24 cellular contexts compared by ENCODE assay signal in genomic region chr6:5389086-5389745, GRCh38.
"Had no signal": no experiment of that assay in that cellular context is flagged by ENCODE, and none has a peak within 500 bp of the region (broad histone marks: within the 10 kb centered on the region; RNA-seq: fewer than 3 reads in every experiment).

No MANE protein-coding gene starts in this region.

- H3K27me3 ChIP-seq: adrenal gland, Peyer's patch, SJSA1 had no signal

- H3K4me1 ChIP-seq: adrenal gland, Peyer's patch had no signal

- H3K27me3 Mint-ChIP-seq: activated CD8-positive, alpha-beta T cell treated with anti-CD3 and anti-CD28 coated beads for 36 hours; activated naive CD4-positive, alpha-beta T cell treated with anti-CD3 and anti-CD28 coated beads, Interleukin-2, amount 10 ng/mL, durations not matched to agents 7 days and 5 days; activated naive CD8-positive, alpha-beta T cell treated with anti-CD3 and anti-CD28 coated beads for 36 hours had no signal

- DNase-seq: activated CD4-positive, alpha-beta T cell treated with anti-CD3 and anti-CD28 coated beads for 4 hours; activated CD8-positive, alpha-beta memory T cell treated with anti-CD3 and anti-CD28 coated beads, Interleukin-2, amount 50 U/mL, for 4 hours; activated CD8-positive, alpha-beta T cell treated with anti-CD3 and anti-CD28 coated beads for 36 hours; activated gamma-delta T cell treated with Interleukin-2 at 50 U/mL for 16 hours; activated naive CD4-positive, alpha-beta T cell treated with anti-CD3 and anti-CD28 coated beads, Interleukin-2, amount 10 ng/mL, durations not matched to agents 7 days and 5 days; activated naive CD8-positive, alpha-beta T cell treated with anti-CD3 and anti-CD28 coated beads for 36 hours; activated T-cell treated with anti-CD3 and anti-CD28 coated beads, Interleukin-2, amount 50 U/mL, for 72 hours; adrenal gland; anterior cingulate cortex; central memory CD4-positive, alpha-beta T cell; NCI-H1048; NCI-H146; NCI-H187 treated with DMSO at 0.1 percent for 48 hours; NCI-H2081 treated with DMSO at 0.1 percent for 48 hours; NCI-H446; NCI-H524; Peyer's patch; Right ventricle myocardium superior; SW 1271 had no signal

- H3K9me3 ChIP-seq: adrenal gland, Peyer's patch, SJSA1 had no signal

- H3K9me3 Mint-ChIP-seq: activated CD8-positive, alpha-beta T cell treated with anti-CD3 and anti-CD28 coated beads for 36 hours; activated naive CD4-positive, alpha-beta T cell treated with anti-CD3 and anti-CD28 coated beads, Interleukin-2, amount 10 ng/mL, durations not matched to agents 7 days and 5 days; activated naive CD8-positive, alpha-beta T cell treated with anti-CD3 and anti-CD28 coated beads for 36 hours; activated T-cell treated with anti-CD3 and anti-CD28 coated beads, Interleukin-2, amount 50 U/mL, for 72 hours; activated T-helper 2 cell treated with anti-CD3 and anti-CD28 coated beads, Interferon-gamma antibody, Interleukin-2, Interleukin-4, amounts not matched to agents 10 μg/mL and 5 μg/mL and 100 μg/mL, durations not matched to agents 14 hours and 24 hours and 36 hours had no signal

- ATAC-seq: activated CD4-positive, CD25-positive, alpha-beta regulatory T cell treated with anti-CD3 and anti-CD28 coated beads, Interleukin-2, amount 50 U/mL, for 24 hours; activated CD8-positive, alpha-beta T cell treated with anti-CD3 and anti-CD28 coated beads for 36 hours; activated T-cell treated with anti-CD3 and anti-CD28 coated beads, Interleukin-2, amount 50 U/mL, for 72 hours; SK-N-SH treated with all-trans-retinoic acid at 6 μM for 48 hours had no signal

- H3K4me1 Mint-ChIP-seq: activated naive CD4-positive, alpha-beta T cell treated with anti-CD3 and anti-CD28 coated beads, Interleukin-2, amount 10 ng/mL, durations not matched to agents 7 days and 5 days; activated naive CD8-positive, alpha-beta T cell treated with anti-CD3 and anti-CD28 coated beads for 36 hours had no signal

- H3K4me3 ChIP-seq: adrenal gland, Peyer's patch, SJSA1 had no signal

- H3K27ac ChIP-seq: adrenal gland, Peyer's patch, RWPE1, SJSA1 had no signal

- H3K36me3 Mint-ChIP-seq: activated naive CD4-positive, alpha-beta T cell treated with anti-CD3 and anti-CD28 coated beads, Interleukin-2, amount 10 ng/mL, durations not matched to agents 7 days and 5 days; activated naive CD8-positive, alpha-beta T cell treated with anti-CD3 and anti-CD28 coated beads for 36 hours had no signal

- H3K4me3 Mint-ChIP-seq: activated CD8-positive, alpha-beta T cell treated with anti-CD3 and anti-CD28 coated beads for 36 hours; activated naive CD4-positive, alpha-beta T cell treated with anti-CD3 and anti-CD28 coated beads, Interleukin-2, amount 10 ng/mL, durations not matched to agents 7 days and 5 days; activated naive CD8-positive, alpha-beta T cell treated with anti-CD3 and anti-CD28 coated beads for 36 hours; activated T-cell treated with anti-CD3 and anti-CD28 coated beads, Interleukin-2, amount 50 U/mL, for 72 hours had no signal

- H3K27ac Mint-ChIP-seq: activated CD8-positive, alpha-beta T cell treated with anti-CD3 and anti-CD28 coated beads for 36 hours; activated naive CD4-positive, alpha-beta T cell treated with anti-CD3 and anti-CD28 coated beads, Interleukin-2, amount 10 ng/mL, durations not matched to agents 7 days and 5 days; activated naive CD8-positive, alpha-beta T cell treated with anti-CD3 and anti-CD28 coated beads for 36 hours; activated T-cell treated with anti-CD3 and anti-CD28 coated beads, Interleukin-2, amount 50 U/mL, for 72 hours; activated T-helper 2 cell treated with anti-CD3 and anti-CD28 coated beads, Interferon-gamma antibody, Interleukin-2, Interleukin-4, amounts not matched to agents 10 μg/mL and 5 μg/mL and 100 μg/mL, durations not matched to agents 14 hours and 24 hours and 36 hours had no signal

- H3K36me3 ChIP-seq: adrenal gland, Peyer's patch, SJSA1 had no signal
